In the genomic region with DNA sequence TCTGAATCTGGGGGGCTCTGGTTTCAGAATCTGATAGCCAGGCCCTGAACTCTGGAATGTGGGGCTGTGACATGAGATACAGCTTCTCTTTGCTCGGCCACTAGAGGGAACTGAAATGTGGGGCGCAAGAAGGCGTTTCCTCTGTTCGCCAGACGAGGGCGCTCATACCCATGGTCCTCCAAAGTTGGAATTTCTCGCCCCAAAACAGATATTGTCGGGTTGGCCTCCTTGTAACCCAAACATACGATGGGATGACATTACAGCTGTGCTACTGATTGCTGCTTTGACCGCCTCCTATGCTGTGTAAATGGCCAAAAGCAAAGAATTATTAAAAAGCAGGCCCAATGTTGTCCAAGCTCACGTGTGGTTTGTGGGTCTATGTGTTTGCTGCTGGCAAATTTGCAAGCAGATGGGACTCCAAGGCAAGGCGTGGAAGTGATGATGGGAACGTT, we compare ENCODE assay signal across 8 cellular contexts. TPM values are rescaled to one million over a fixed set of nuclear protein-coding genes. Genes with fewer than 3 reads are reported as not detected.
DNase-seq lines count a peak whose midpoint lies in the region; ATAC-seq and TF ChIP-seq lines count a peak whose summit lies in the region.

No MANE protein-coding gene starts in this region.

- no peak overlapping the region for H3K4me3 Mint-ChIP-seq in HFFc6
- H3K4me3 Mint-ChIP-seq in nephron progenitor cell = peak overlapping the region; percentile 45

- H3K27ac Mint-ChIP-seq in HFFc6 = no peak overlapping the region
- H3K27ac Mint-ChIP-seq in nephron progenitor cell = peak overlapping the region; percentile 14

- H3K9me3 Mint-ChIP-seq in HFFc6 = peaks cover 4% of the 10 kb centered on the region
- H3K9me3 Mint-ChIP-seq in nephron progenitor cell = peaks cover 11% of the 10 kb centered on the region

- no peaks in the 10 kb centered on the region for H3K9me3 ChIP-seq in NT2/D1 (ENCODE audit: insufficient read depth, low read length)

- H3K36me3 Mint-ChIP-seq in HFFc6 (ENCODE audit: low read depth) = peaks cover 5% of the 10 kb centered on the region; the same call in 1 of the 2 replicates
- H3K36me3 Mint-ChIP-seq in nephron progenitor cell (ENCODE audit: low read depth) = peaks cover 2% of the 10 kb centered on the region

- no peak overlapping the region for H3K4me3 ChIP-seq in NT2/D1 (ENCODE audit: insufficient read length, low read depth)

- peaks cover 2% of the 10 kb centered on the region for H3K4me1 ChIP-seq in NT2/D1 (ENCODE audit: insufficient read depth, insufficient read length)

- DNase-seq in COLO829 (ENCODE audit: low spot score) (peak; percentile 87), HFFc6 (peak; percentile 48), NT2/D1 (ENCODE audit: low read depth, low spot score) (peak; percentile 50), nephron progenitor cell (peak; percentile 76)
- peak; percentile 77 for DNase-seq in activated CD8-positive, alpha-beta memory T cell treated with anti-CD3 and anti-CD28 coated beads, Interleukin-2, amount 50 U/mL, for 4 hours
- peak; percentile 80 for DNase-seq in stimulated activated naive CD8-positive, alpha-beta T cell treated with anti-CD3 and anti-CD28 coated beads, Interleukin-15, Interleukin-2, amounts not matched to agents 100 U/mL and 50 U/mL, for 24 hours

- no peaks in the 10 kb centered on the region for H3K36me3 ChIP-seq in NT2/D1 (ENCODE audit: insufficient read depth, insufficient read length, low read length)

- no peaks in the 10 kb centered on the region for H3K27me3 ChIP-seq in NT2/D1 (ENCODE audit: insufficient read depth, insufficient read length)

- TF ChIP-seq CTCF in HFFc6 (IDR thresholded peaks at IDR 0.05) (peak; percentile 99), nephron progenitor cell (IDR thresholded peaks at IDR 0.05) (peak; percentile 94)

- H3K27me3 Mint-ChIP-seq in HFFc6 (ENCODE audit: insufficient read depth) (peaks cover 16% of the 10 kb centered on the region), nephron progenitor cell (ENCODE audit: low read depth, poor library complexity) (no peaks in the 10 kb centered on the region)

- H3K9ac ChIP-seq in NT2/D1 (ENCODE audit: insufficient read length, low read depth) = no peak overlapping the region

- peaks cover 13% of the 10 kb centered on the region for H3K4me1 Mint-ChIP-seq in HFFc6 (ENCODE audit: low read depth)
- H3K4me1 Mint-ChIP-seq in nephron progenitor cell = peaks cover 36% of the 10 kb centered on the region

- peak; percentile 84 for ATAC-seq in esophagus mucosa
- ATAC-seq in stimulated activated naive CD8-positive, alpha-beta T cell treated with anti-CD3 and anti-CD28 coated beads, Interleukin-15, Interleukin-2, amounts not matched to agents 100 U/mL and 50 U/mL, for 24 hours = peak; percentile 85
- no peak for ATAC-seq in HG03520 (IDR thresholded peaks at IDR 0.05; ENCODE audit: unreplicated experiment)

RNA-seq across cellular contexts. Expression of a gene that starts 13.1 kb away (rescaled TPM):
- total RNA-seq in HFFc6 (2021; fragmentation: NEBNext Ultra II Directional; extraction: Animal tissue kit (Norgen Biotek cat#: 25700)) = 10 to 100 TPM; 53.5 to 71.7 (median 55.0) TPM
- 30.4 TPM for total RNA-seq in esophagus mucosa
